1 cellular context compared by ENCODE assay signal in the genomic region with DNA sequence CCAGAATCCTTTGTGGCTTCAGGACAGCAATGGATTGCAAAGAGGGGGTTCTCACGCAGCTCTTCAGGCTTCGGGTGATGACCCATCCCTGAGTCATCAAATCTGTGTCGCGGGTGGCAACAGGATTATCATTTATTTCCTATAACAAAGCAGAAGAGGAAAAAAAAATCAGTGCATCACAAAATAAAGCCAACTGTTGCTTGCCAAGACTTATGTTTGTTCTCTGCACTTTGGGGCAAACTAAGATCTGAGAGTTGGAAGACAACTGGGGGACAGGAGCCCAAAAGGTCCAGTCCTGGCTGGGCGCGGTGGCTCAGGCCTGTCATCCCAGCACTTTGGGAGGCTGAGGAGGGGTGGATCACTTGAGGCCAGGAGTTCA.
TF ChIP-seq lines count a peak whose summit lies in the region.

No MANE protein-coding gene starts in this region.

TF ChIP-seq in GM12878, 131 proteins besides CTCF, POLR2A, EP300 and RAD21:
- TF ChIP-seq GABPA (IDR thresholded peaks at IDR 0.05; ENCODE audit: low read depth) (no peak), HDAC2 (IDR thresholded peaks at IDR 0.05) (no peak), STAT1 (conservative IDR thresholded peaks at IDR 0.05) (no peak), ZNF274 (IDR thresholded peaks at IDR 0.05; ENCODE audit: insufficient read depth, insufficient read length) (no peak), ZZZ3 (IDR thresholded peaks at IDR 0.05; ENCODE audit: control insufficient read depth, insufficient read length, low read depth) (no peak)
- TF ChIP-seq, protein P1, sequence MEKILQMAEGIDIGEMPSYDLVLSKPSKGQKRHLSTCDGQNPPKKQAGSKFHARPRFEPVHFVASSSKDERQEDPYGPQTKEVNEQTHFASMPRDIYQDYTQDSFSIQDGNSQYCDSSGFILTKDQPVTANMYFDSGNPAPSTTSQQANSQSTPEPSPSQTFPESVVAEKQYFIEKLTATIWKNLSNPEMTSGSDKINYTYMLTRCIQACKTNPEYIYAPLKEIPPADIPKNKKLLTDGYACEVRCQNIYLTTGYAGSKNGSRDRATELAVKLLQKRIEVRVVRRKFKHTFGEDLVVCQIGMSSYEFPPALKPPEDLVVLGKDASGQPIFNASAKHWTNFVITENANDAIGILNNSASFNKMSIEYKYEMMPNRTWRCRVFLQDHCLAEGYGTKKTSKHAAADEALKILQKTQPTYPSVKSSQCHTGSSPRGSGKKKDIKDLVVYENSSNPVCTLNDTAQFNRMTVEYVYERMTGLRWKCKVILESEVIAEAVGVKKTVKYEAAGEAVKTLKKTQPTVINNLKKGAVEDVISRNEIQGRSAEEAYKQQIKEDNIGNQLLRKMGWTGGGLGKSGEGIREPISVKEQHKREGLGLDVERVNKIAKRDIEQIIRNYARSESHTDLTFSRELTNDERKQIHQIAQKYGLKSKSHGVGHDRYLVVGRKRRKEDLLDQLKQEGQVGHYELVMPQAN (conservative IDR thresholded peaks at IDR 0.05), result no peak
